In the genomic region with DNA sequence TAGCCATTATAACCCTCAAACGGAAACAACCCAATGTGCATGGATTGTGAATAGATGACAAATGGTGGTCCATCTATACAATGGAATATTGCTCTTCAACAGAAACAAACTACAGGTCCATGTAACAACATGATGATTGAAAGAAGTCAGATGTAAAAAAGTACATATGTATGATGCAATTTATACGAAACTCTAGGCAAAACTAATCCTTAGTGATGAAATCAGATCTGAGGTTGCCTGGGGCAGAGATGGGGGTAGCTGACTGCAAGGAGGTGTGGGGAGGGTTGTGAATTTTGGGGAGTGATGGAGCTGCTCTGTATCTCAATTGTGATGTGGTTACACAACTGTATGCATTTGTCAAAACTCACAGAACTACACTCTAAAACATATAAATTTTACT, we compare ENCODE assay signal across 6 cellular contexts. TPM values are rescaled to one million over a fixed set of nuclear protein-coding genes. Genes with fewer than 3 reads are reported as not detected.
DNase-seq lines count a peak whose midpoint lies in the region; ATAC-seq and TF ChIP-seq lines count a peak whose summit lies in the region.
"Not testable (repeated sequence)": the region's sequence is repeated elsewhere in the genome, so short reads cannot be mapped to it uniquely, and the experiment has no call there.

No MANE protein-coding gene starts in this region.

- H3K4me1 ChIP-seq in A673 (ENCODE audit: insufficient read depth, low read length, poor library complexity, severe bottlenecking); HEK293 (ENCODE audit: control insufficient read depth, insufficient read depth, low read length): not testable (repeated sequence)

- not testable (repeated sequence) for H3K27me3 ChIP-seq in A673 (replicated peaks; ENCODE audit: insufficient read depth, low read depth, low read length, poor library complexity)

- H3K27ac Mint-ChIP-seq in activated T-cell treated with anti-CD3 and anti-CD28 coated beads, Interleukin-2, amount 50 U/mL, for 72 hours, result peak overlapping the region; percentile 57
- not testable (repeated sequence) for H3K27ac Mint-ChIP-seq in MCF 10A (ENCODE audit: low read depth, unreplicated experiment)

- peaks cover 12% of the 10 kb centered on the region for H3K4me1 Mint-ChIP-seq in activated T-cell treated with anti-CD3 and anti-CD28 coated beads, Interleukin-2, amount 50 U/mL, for 72 hours (ENCODE audit: low read depth)
- peaks cover 13% of the 10 kb centered on the region for H3K4me1 Mint-ChIP-seq in MCF 10A (ENCODE audit: insufficient read depth, unreplicated experiment)

- peak; percentile 78 to 81 for ATAC-seq in activated T-cell treated with anti-CD3 and anti-CD28 coated beads, Interleukin-2, amount 50 U/mL, for 72 hours (replicated peaks in 1 of 2)

- not testable (repeated sequence) for H3K9me3 ChIP-seq in A673 (ENCODE audit: low read depth, low read length, poor library complexity, severe bottlenecking); HEK293 (ENCODE audit: control insufficient read depth, insufficient read depth, low read depth, low read length)

- DNase-seq in A673 (ENCODE audit: low spot score), result peak; percentile 5
- DNase-seq in SW480 (ENCODE audit: low spot score), result peak; percentile 69
- not testable (repeated sequence) for DNase-seq in activated T-cell treated with anti-CD3 and anti-CD28 coated beads, Interleukin-2, amount 50 U/mL, for 72 hours
- peak; percentile 3 for DNase-seq in MCF 10A (ENCODE audit: unreplicated experiment)
- peak; percentile 46 for DNase-seq in fibroblast of the conjunctiva (ENCODE audit: low read depth)

- not testable (repeated sequence) for H3K4me3 Mint-ChIP-seq in activated T-cell treated with anti-CD3 and anti-CD28 coated beads, Interleukin-2, amount 50 U/mL, for 72 hours; MCF 10A (ENCODE audit: unreplicated experiment)

- H3K36me3 Mint-ChIP-seq in activated T-cell treated with anti-CD3 and anti-CD28 coated beads, Interleukin-2, amount 50 U/mL, for 72 hours (ENCODE audit: insufficient read depth in 2 of 2); MCF 10A (ENCODE audit: insufficient read depth, unreplicated experiment): not testable (repeated sequence)

- not testable (repeated sequence) for H3K4me3 ChIP-seq in A673 (ENCODE audit: low read depth, low read length, poor library complexity, severe bottlenecking); HEK293 (ENCODE audit: low read depth, low read length)

- intact Hi-C loops in A673 (cut with micrococcal nuclease; ENCODE audit: unreplicated experiment); MCF 10A (cut with micrococcal nuclease): not testable (repeated sequence)

- not testable (repeated sequence) for TF ChIP-seq CTCF in A673 (conservative IDR thresholded peaks at IDR 0.05; ENCODE audit: low read depth, low read length); HEK293 (tag by site-specific recombination; IDR thresholded peaks at IDR 0.05); MCF 10A (IDR thresholded peaks at IDR 0.05; ENCODE audit: unreplicated experiment)

- POLR2A ChIA-PET in A673 (lab: Charles Lee; ENCODE audit: low non-redundant PET); HEK293 (lab: Yijun Ruan, JAX); MCF 10A (lab: Yijun Ruan, JAX): not testable (repeated sequence)

- not testable (repeated sequence) for H3K36me3 ChIP-seq in A673 (ENCODE audit: insufficient read depth, low read length, poor library complexity, severe bottlenecking); HEK293 (ENCODE audit: control insufficient read depth in 2 of 2, insufficient read depth in 1 of 2, low read length in 2 of 2)

- BruUV-seq in A673 (replicated peaks; lab: Mats Ljungman, UMichigan); MCF 10A (replicated peaks; lab: Mats Ljungman, UMichigan): not testable (repeated sequence)

- not testable (repeated sequence) for H3K27me3 Mint-ChIP-seq in activated T-cell treated with anti-CD3 and anti-CD28 coated beads, Interleukin-2, amount 50 U/mL, for 72 hours (ENCODE audit: low read depth); MCF 10A (ENCODE audit: insufficient read depth, unreplicated experiment)

- not testable (repeated sequence) for H3K9me3 Mint-ChIP-seq in activated T-cell treated with anti-CD3 and anti-CD28 coated beads, Interleukin-2, amount 50 U/mL, for 72 hours; MCF 10A (ENCODE audit: unreplicated experiment)

- CTCF ChIA-PET in A673 (lab: Charles Lee); HEK293 (lab: Yijun Ruan, JAX); MCF 10A (lab: Yijun Ruan, JAX): not testable (repeated sequence)

- H3K27ac ChIP-seq in A673 (ENCODE audit: low read depth, low read length, poor library complexity, severe bottlenecking); HEK293 (ENCODE audit: extremely low read depth, low read depth, low read length): not testable (repeated sequence)

TF ChIP-seq in HEK293, 187 proteins besides CTCF, POLR2A, EP300 and RAD21:
- TF ChIP-seq, protein P1, sequence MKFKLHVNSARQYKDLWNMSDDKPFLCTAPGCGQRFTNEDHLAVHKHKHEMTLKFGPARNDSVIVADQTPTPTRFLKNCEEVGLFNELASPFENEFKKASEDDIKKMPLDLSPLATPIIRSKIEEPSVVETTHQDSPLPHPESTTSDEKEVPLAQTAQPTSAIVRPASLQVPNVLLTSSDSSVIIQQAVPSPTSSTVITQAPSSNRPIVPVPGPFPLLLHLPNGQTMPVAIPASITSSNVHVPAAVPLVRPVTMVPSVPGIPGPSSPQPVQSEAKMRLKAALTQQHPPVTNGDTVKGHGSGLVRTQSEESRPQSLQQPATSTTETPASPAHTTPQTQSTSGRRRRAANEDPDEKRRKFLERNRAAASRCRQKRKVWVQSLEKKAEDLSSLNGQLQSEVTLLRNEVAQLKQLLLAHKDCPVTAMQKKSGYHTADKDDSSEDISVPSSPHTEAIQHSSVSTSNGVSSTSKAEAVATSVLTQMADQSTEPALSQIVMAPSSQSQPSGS (tag by site-specific recombination; IDR thresholded peaks at IDR 0.05; ENCODE audit: low read depth), result peak; percentile 20; the same call in 1 of the 2 replicates

RNA-seq across cellular contexts. Expression of gene RABL2A, which starts 57.0 kb away (rescaled TPM):
- total RNA-seq in A673 (2021), result 17.8 and 21.2 TPM in 2 replicates
- total RNA-seq in activated T-cell treated with anti-CD3 and anti-CD28 coated beads, Interleukin-2, amount 50 U/mL, for 72 hours, result 10 to 100 TPM; 11.4 to 12.2 TPM
- total RNA-seq in MCF 10A (2022), result 17.6 and 24.0 TPM in 2 replicates
